In the genomic region with DNA sequence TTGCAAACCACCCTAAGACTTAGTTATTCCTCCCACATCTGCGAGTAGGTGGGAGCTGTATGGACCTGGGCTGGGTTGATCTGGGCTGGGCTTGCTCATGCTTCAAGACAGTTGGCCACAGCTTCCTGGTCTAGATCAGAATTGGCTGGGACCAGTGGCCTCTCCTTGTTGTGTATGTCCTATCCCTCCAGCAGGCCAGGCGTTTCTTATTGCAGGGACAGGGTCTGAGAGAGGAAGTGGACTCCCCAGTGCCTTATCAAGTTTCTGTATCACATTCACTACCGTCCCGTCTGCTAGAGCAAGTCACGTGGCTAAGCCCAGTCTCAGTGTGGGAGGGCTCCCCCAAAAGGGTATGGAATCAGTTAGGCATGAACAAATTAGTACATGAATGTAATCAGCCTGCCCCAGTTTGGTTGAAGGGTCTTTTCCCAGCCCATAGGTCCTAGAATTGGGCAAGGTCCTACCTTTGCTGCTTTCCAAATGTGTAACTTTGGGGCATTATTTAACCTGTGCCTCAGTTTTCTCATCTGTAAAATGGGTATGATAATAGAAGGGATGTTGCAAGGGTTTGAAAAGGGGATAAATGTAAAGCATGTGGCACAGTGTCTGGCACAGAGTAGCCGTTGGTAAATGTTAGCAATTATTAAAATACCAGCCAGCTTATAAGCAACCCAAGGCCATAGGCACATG, we compare ENCODE assay signal across 15 cellular contexts. TPM values are rescaled to one million over a fixed set of nuclear protein-coding genes. Genes with fewer than 3 reads are reported as not detected.
A peak's percentile ranks its signal among the peaks of the same experiment; 100 is the strongest.
DNase-seq lines count a peak whose midpoint lies in the region; ATAC-seq and TF ChIP-seq lines count a peak whose summit lies in the region.
"Had no signal": no experiment of that assay in that cellular context is flagged by ENCODE, and none has a peak within 500 bp of the region (broad histone marks: within the 10 kb centered on the region; RNA-seq: fewer than 3 reads in every experiment).

No MANE protein-coding gene starts in this region.

- peaks cover 20% of the 10 kb centered on the region for H3K4me1 Mint-ChIP-seq in activated naive CD4-positive, alpha-beta T cell treated with anti-CD3 and anti-CD28 coated beads, Interleukin-2, amount 50 U/mL, for 24 hours

- peak overlapping the region; percentile 62 for H3K27ac Mint-ChIP-seq in activated naive CD4-positive, alpha-beta T cell treated with anti-CD3 and anti-CD28 coated beads, Interleukin-2, amount 50 U/mL, for 24 hours
- H3K27ac Mint-ChIP-seq: activated CD4-positive, alpha-beta T cell treated with anti-CD3 and anti-CD28 coated beads, Interleukin-2, amount 10 ng/mL, durations not matched to agents 7 days and 5 days; memory B cell had no signal

- H3K9me3 Mint-ChIP-seq in activated naive CD4-positive, alpha-beta T cell treated with anti-CD3 and anti-CD28 coated beads, Interleukin-2, amount 50 U/mL, for 24 hours = no peaks in the 10 kb centered on the region

- no peak overlapping the region for H3K4me3 ChIP-seq in ascending aorta
- no peak overlapping the region for H3K4me3 ChIP-seq in tibial artery
- H3K4me3 ChIP-seq in thyroid gland (replicated peaks in 1 of 3) = no peak overlapping the region
- H3K4me3 ChIP-seq: right atrium auricular region had no signal

- TF ChIP-seq CTCF in ascending aorta (IDR thresholded peaks at IDR 0.05) (no peak), tibial artery (IDR thresholded peaks at IDR 0.05) (no peak), thyroid gland (IDR thresholded peaks at IDR 0.05) (no peak)

- intact Hi-C loops in ascending aorta (cut with DNase I) (loop anchor here (2.0 kb wide), 1 partner anchor 35 kb away; a partner anchor contains a TSS), tibial artery (cut with DNase I; ENCODE audit: low total_unique reads) (no loop called here), thyroid gland (cut with DNase I) (no loop called here)

- no peak overlapping the region for H3K4me3 Mint-ChIP-seq in activated naive CD4-positive, alpha-beta T cell treated with anti-CD3 and anti-CD28 coated beads, Interleukin-2, amount 50 U/mL, for 24 hours
- H3K4me3 Mint-ChIP-seq: activated CD4-positive, alpha-beta T cell treated with anti-CD3 and anti-CD28 coated beads, Interleukin-2, amount 10 ng/mL, durations not matched to agents 7 days and 5 days; memory B cell had no signal

- WGBS in thyroid gland, 2 donors = 65 to 72% methylated on average over 6 of the region's 6 CpGs

- H3K36me3 Mint-ChIP-seq in activated naive CD4-positive, alpha-beta T cell treated with anti-CD3 and anti-CD28 coated beads, Interleukin-2, amount 50 U/mL, for 24 hours = peaks cover 7% of the 10 kb centered on the region

- ATAC-seq in HG02885 (IDR thresholded peaks at IDR 0.05; ENCODE audit: poor library complexity, unreplicated experiment) = peak; percentile 80
- ATAC-seq in HG02798 (IDR thresholded peaks at IDR 0.05; ENCODE audit: poor library complexity, unreplicated experiment) = no peak

- H3K27me3 ChIP-seq in ascending aorta (no peaks in the 10 kb centered on the region), tibial artery (no peaks in the 10 kb centered on the region), thyroid gland (no peaks in the 10 kb centered on the region)
- H3K27me3 ChIP-seq: right atrium auricular region had no signal

- DNase-seq in activated naive CD4-positive, alpha-beta T cell treated with anti-CD3 and anti-CD28 coated beads, Interleukin-2, amount 50 U/mL, for 16 hours = no peak
- DNase-seq in ascending aorta (ENCODE audit: low spot score in 2 of 2) (no peak), tibial artery (no peak), NCI-H2227 treated with DMSO at 0.1 percent for 48 hours (lab: John Stamatoyannopoulos, UW) (no peak), thyroid gland (no peak)
- DNase-seq: activated CD4-positive, alpha-beta T cell treated with anti-CD3 and anti-CD28 coated beads, Interleukin-2, amount 10 ng/mL, durations not matched to agents 7 days and 5 days; head of caudate nucleus; NCI-H446; SHP77 treated with DMSO at 0.1 percent for 48 hours had no signal

- H3K4me1 ChIP-seq in ascending aorta (peaks cover 30 to 59% of the 10 kb centered on the region in 2 donors), tibial artery (peaks cover 8 to 74% (median 59%) of the 10 kb centered on the region in 4 donors), thyroid gland (peaks cover 17 to 20% of the 10 kb centered on the region in 2 donors)

- H3K27me3 Mint-ChIP-seq in activated naive CD4-positive, alpha-beta T cell treated with anti-CD3 and anti-CD28 coated beads, Interleukin-2, amount 50 U/mL, for 24 hours = no peaks in the 10 kb centered on the region
- H3K27me3 Mint-ChIP-seq: activated CD4-positive, alpha-beta T cell treated with anti-CD3 and anti-CD28 coated beads, Interleukin-2, amount 10 ng/mL, durations not matched to agents 7 days and 5 days; memory B cell had no signal

- TF ChIP-seq POLR2A in thyroid gland (IDR thresholded peaks at IDR 0.05) = no peak

- peak overlapping the region; percentile 84 to 86 for H3K27ac ChIP-seq in ascending aorta
- peak overlapping the region; percentile 66 to 92 for H3K27ac ChIP-seq in tibial artery
- no peak overlapping the region for H3K27ac ChIP-seq in thyroid gland

- H3K36me3 ChIP-seq in ascending aorta (peaks cover 0 to 4% of the 10 kb centered on the region in 2 donors), tibial artery (no peaks in the 10 kb centered on the region), thyroid gland (no peaks in the 10 kb centered on the region)
- H3K36me3 ChIP-seq: right atrium auricular region had no signal

- H3K9me3 ChIP-seq in ascending aorta = no peaks in the 10 kb centered on the region
- H3K9me3 ChIP-seq in tibial artery = no peaks in the 10 kb centered on the region
- H3K9me3 ChIP-seq in thyroid gland = no peaks in the 10 kb centered on the region
- H3K9me3 ChIP-seq: right atrium auricular region had no signal

RNA-seq across cellular contexts. Expression of a gene that starts 36.0 kb away (rescaled TPM):
- total RNA-seq in ascending aorta (33.2 TPM), thyroid gland (10 to 100 TPM in 1 of 4 donors, 1 to 10 TPM in 1, under 1 TPM in 2; 0.63 to 13.8 (median 1.1) TPM)
- total RNA-seq: G401 had no signal

Comparison
In these comparisons a context has a peak if more than half of its experiments do, and no peak if none do; other contexts are left out.
1. H3K27ac ChIP-seq: peak in ascending aorta (2 of 2) and tibial artery (2 of 2); none in thyroid gland (0 of 3).